Comparison of ENCODE assay signal across 2 cellular contexts in genomic region chr2:133130548-133131246, GRCh38.
TF ChIP-seq lines count a peak whose summit lies in the region.

No MANE protein-coding gene starts in this region.

TF ChIP-seq in SK-N-SH treated with all-trans-retinoic acid at 6 μM for 48 hours, 23 proteins besides CTCF, POLR2A, EP300 and RAD21 (continued from another document):
- no peak for TF ChIP-seq TSHZ2 (CRISPR knock-in tag; IDR thresholded peaks at IDR 0.05)
- TF ChIP-seq ZNF565 (CRISPR knock-in tag; conservative IDR thresholded peaks at IDR 0.05; ENCODE audit: low read depth): no peak
- TF ChIP-seq ZNF8 (CRISPR knock-in tag; IDR thresholded peaks at IDR 0.05): no peak
- no peak for TF ChIP-seq ISL1 (CRISPR knock-in tag; IDR thresholded peaks at IDR 0.05)
- TF ChIP-seq CSRNP3 (CRISPR knock-in tag; IDR thresholded peaks at IDR 0.05): no peak
- TF ChIP-seq CSDC2 (CRISPR knock-in tag; IDR thresholded peaks at IDR 0.05): no peak
- TF ChIP-seq GLIS3 (CRISPR knock-in tag; IDR thresholded peaks at IDR 0.05): no peak
- no peak for TF ChIP-seq SNAI2 (CRISPR knock-in tag; IDR thresholded peaks at IDR 0.05)
- TF ChIP-seq ZFP30 (CRISPR knock-in tag; IDR thresholded peaks at IDR 0.05): no peak
- no peak for TF ChIP-seq ZFP3 (CRISPR knock-in tag; IDR thresholded peaks at IDR 0.05)

TF ChIP-seq in SK-N-SH, 30 proteins besides CTCF, POLR2A, EP300 and RAD21 (continued from another document):
- no peak for TF ChIP-seq MAX (IDR thresholded peaks at IDR 0.05; ENCODE audit: low read depth)
TF ChIP-seq in SK-N-SH: peak in this region for 0.
